ENCODE assay signal across 1 cellular context in genomic region chr7:38855867-38856266, GRCh38.
TF ChIP-seq lines count a peak whose summit lies in the region.

No MANE protein-coding gene starts in this region.

TF ChIP-seq in K562, 482 proteins besides CTCF, POLR2A, EP300 and RAD21 (continues in another document):
- TF ChIP-seq ZBTB11 (CRISPR knock-in tag; IDR thresholded peaks at IDR 0.05) (0 out of 6 replicates have a peak, but pooled peaks of 1 of the 3 experiments have one; percentile 23), ELF4 (CRISPR knock-in tag; IDR thresholded peaks at IDR 0.05) (no peak), ZNF407 (IDR thresholded peaks at IDR 0.05; ENCODE audit: low read depth) (no peak), PHF21A (IDR thresholded peaks at IDR 0.05; ENCODE audit: borderline replicate concordance, low read depth) (no peak), HDAC2 (IDR thresholded peaks at IDR 0.05) (no peak), ZBTB7A (IDR thresholded peaks at IDR 0.05; ENCODE audit: borderline replicate concordance, control insufficient read depth, low read depth, low read length) (no peak), ELF2 (CRISPR knock-in tag; IDR thresholded peaks at IDR 0.05) (0 out of 2 replicates have a peak, but pooled peaks have one; percentile 52), E2F6 (IDR thresholded peaks at IDR 0.05; ENCODE audit: borderline replicate concordance in 1 of 2, extremely low read depth in 1 of 2, insufficient read depth in 1 of 2, insufficient read length in 1 of 2, low read depth in 1 of 2, low read length in 1 of 2, poor library complexity in 1 of 2, severe bottlenecking in 1 of 2) (peak; percentile 23 to 32), TOE1 (IDR thresholded peaks at IDR 0.05; ENCODE audit: borderline replicate concordance) (no peak), TOE1 (CRISPR knock-in tag; IDR thresholded peaks at IDR 0.05; ENCODE audit: borderline replicate concordance, low read depth) (no peak), BACH1 (tag; IDR thresholded peaks at IDR 0.05) (no peak), CXXC5 (CRISPR knock-in tag; IDR thresholded peaks at IDR 0.05) (no peak), JUND (IDR thresholded peaks at IDR 0.05; ENCODE audit: borderline replicate concordance, low read depth, low read length) (peak; percentile 55; the same call in 1 of the 2 replicates), JUND (tag; IDR thresholded peaks at IDR 0.05; ENCODE audit: borderline replicate concordance, low read depth, low read length) (peak; percentile 36; the same call in 1 of the 3 replicates), MTF1 (CRISPR knock-in tag; IDR thresholded peaks at IDR 0.05; ENCODE audit: borderline replicate concordance) (no peak), SIRT6 (IDR thresholded peaks at IDR 0.05; ENCODE audit: low read depth, low read length) (no peak), PRDM10 (IDR thresholded peaks at IDR 0.05; ENCODE audit: partially characterized antibody) (no peak), ZBTB5 (IDR thresholded peaks at IDR 0.05) (no peak), CREB3 (tag; conservative IDR thresholded peaks at IDR 0.05; ENCODE audit: low read depth) (no peak), IFI16 (CRISPR knock-in tag; IDR thresholded peaks at IDR 0.05) (no peak), NUFIP1 (IDR thresholded peaks at IDR 0.05; ENCODE audit: partially characterized antibody) (no peak)
- TF ChIP-seq, protein P1, sequence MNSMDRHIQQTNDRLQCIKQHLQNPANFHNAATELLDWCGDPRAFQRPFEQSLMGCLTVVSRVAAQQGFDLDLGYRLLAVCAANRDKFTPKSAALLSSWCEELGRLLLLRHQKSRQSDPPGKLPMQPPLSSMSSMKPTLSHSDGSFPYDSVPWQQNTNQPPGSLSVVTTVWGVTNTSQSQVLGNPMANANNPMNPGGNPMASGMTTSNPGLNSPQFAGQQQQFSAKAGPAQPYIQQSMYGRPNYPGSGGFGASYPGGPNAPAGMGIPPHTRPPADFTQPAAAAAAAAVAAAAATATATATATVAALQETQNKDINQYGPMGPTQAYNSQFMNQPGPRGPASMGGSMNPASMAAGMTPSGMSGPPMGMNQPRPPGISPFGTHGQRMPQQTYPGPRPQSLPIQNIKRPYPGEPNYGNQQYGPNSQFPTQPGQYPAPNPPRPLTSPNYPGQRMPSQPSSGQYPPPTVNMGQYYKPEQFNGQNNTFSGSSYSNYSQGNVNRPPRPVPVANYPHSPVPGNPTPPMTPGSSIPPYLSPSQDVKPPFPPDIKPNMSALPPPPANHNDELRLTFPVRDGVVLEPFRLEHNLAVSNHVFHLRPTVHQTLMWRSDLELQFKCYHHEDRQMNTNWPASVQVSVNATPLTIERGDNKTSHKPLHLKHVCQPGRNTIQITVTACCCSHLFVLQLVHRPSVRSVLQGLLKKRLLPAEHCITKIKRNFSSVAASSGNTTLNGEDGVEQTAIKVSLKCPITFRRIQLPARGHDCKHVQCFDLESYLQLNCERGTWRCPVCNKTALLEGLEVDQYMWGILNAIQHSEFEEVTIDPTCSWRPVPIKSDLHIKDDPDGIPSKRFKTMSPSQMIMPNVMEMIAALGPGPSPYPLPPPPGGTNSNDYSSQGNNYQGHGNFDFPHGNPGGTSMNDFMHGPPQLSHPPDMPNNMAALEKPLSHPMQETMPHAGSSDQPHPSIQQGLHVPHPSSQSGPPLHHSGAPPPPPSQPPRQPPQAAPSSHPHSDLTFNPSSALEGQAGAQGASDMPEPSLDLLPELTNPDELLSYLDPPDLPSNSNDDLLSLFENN (IDR thresholded peaks at IDR 0.05; ENCODE audit: low read depth in 2 of 2, low read length in 2 of 2), result no peak
- TF ChIP-seq, protein P2, sequence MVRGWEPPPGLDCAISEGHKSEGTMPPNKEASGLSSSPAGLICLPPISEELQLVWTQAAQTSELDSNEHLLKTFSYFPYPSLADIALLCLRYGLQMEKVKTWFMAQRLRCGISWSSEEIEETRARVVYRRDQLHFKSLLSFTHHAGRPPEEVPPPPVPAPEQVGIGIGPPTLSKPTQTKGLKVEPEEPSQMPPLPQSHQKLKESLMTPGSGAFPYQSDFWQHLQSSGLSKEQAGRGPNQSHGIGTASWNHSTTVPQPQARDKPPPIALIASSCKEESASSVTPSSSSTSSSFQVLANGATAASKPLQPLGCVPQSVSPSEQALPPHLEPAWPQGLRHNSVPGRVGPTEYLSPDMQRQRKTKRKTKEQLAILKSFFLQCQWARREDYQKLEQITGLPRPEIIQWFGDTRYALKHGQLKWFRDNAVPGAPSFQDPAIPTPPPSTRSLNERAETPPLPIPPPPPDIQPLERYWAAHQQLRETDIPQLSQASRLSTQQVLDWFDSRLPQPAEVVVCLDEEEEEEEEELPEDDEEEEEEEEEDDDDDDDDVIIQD (CRISPR knock-in tag; IDR thresholded peaks at IDR 0.05), result no peak
- TF ChIP-seq, protein P3, sequence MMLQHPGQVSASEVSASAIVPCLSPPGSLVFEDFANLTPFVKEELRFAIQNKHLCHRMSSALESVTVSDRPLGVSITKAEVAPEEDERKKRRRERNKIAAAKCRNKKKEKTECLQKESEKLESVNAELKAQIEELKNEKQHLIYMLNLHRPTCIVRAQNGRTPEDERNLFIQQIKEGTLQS (IDR thresholded peaks at IDR 0.05), result peak; percentile 16; the same call in 1 of the 2 replicates
- TF ChIP-seq, protein P3 (CRISPR knock-in tag; conservative IDR thresholded peaks at IDR 0.05), result no peak
